16 cellular contexts compared by ENCODE assay signal in the genomic region with DNA sequence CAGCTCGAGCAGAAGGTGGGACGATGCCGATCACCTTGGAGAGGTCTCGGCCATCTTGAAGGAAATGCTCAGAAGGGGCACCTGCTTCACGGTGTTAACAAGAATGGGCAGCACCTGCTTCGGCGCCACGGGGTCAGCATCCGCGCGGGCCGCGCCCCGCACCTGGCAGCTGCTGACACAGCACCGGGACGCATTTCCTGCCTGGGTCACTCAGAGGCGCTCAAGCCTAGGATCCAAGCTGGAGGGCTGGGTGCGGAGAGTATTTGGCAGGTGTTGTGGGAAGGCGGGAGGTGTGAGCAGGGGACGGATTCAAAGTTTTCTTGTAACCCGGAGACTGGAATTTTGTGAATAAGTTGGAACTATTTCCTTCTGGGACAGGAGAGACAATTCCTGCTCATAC. TPM values are rescaled to one million over a fixed set of nuclear protein-coding genes. Genes with fewer than 3 reads are reported as not detected.
DNase-seq lines count a peak whose midpoint lies in the region; ATAC-seq and TF ChIP-seq lines count a peak whose summit lies in the region.
"Had no signal": no experiment of that assay in that cellular context is flagged by ENCODE, and none has a peak within 500 bp of the region (broad histone marks: within the 10 kb centered on the region; RNA-seq: fewer than 3 reads in every experiment).

No MANE protein-coding gene starts in this region.

- H3K4me3 ChIP-seq in parathyroid adenoma (ENCODE audit: low read depth, low read length) (no peak overlapping the region), left lung (no peak overlapping the region), lower leg skin (ENCODE audit: low read depth, poor library complexity, severe bottlenecking) (no peak overlapping the region)
- H3K4me3 ChIP-seq: HAP-1 had no signal

- no peak overlapping the region for H3K27ac ChIP-seq in parathyroid adenoma
- no peak overlapping the region for H3K27ac ChIP-seq in left lung

- H3K27me3 ChIP-seq in parathyroid adenoma (ENCODE audit: control insufficient read depth, insufficient read depth, low read length) (no peaks in the 10 kb centered on the region), left lung (peaks cover 0 to 30% of the 10 kb centered on the region in 2 donors)

- peak; percentile 75 for ATAC-seq in esophagus mucosa
- ATAC-seq in left lung = no peak
- no peak for ATAC-seq in HG03439 (IDR thresholded peaks at IDR 0.05; ENCODE audit: unreplicated experiment)

- no peaks in the 10 kb centered on the region for H3K4me1 ChIP-seq in parathyroid adenoma
- H3K4me1 ChIP-seq in left lung = no peaks in the 10 kb centered on the region
- H3K4me1 ChIP-seq: HAP-1 had no signal

- H2AFZ ChIP-seq in parathyroid adenoma = peak overlapping the region; percentile 64

- no peak for TF ChIP-seq CTCF in parathyroid adenoma (IDR thresholded peaks at IDR 0.05)
- TF ChIP-seq CTCF in left lung (IDR thresholded peaks at IDR 0.05) = no peak
- no peak for TF ChIP-seq CTCF in lower leg skin (IDR thresholded peaks at IDR 0.05)

- WGBS in lower leg skin, 2 donors = 45 to 72% methylated on average over 12 to 21 of the region's 21 CpGs

- no peak overlapping the region for H3K9ac ChIP-seq in parathyroid adenoma

- no peak overlapping the region for H3K4me2 ChIP-seq in parathyroid adenoma (ENCODE audit: low read length)

- no peaks in the 10 kb centered on the region for H3K79me2 ChIP-seq in parathyroid adenoma

- DNase-seq in DMS53 treated with DMSO at 0.1 percent for 48 hours (lab: John Stamatoyannopoulos, UW; ENCODE audit: unreplicated experiment) = peak; percentile 9
- peak; percentile 20 for DNase-seq in NCI-H510A (lab: John Stamatoyannopoulos, UW)
- no peak for DNase-seq in SIG-M5 treated with dmso at 0.1 percent for 504 hours (lab: John Stamatoyannopoulos, UW; ENCODE audit: unreplicated experiment)
- DNase-seq in left lung = no peak
- no peak for DNase-seq in lower leg skin (ENCODE audit: low spot score in 2 of 2)
- DNase-seq: ACHN; CD4-positive, alpha-beta memory T cell; EL; NCI-H1436 treated with DMSO at 0.1 percent for 48 hours; NCI-H345; NCI-H82; Right ventricle myocardium superior had no signal

- no peaks in the 10 kb centered on the region for H3K36me3 ChIP-seq in parathyroid adenoma (ENCODE audit: control insufficient read depth, insufficient read depth, low read length)
- no peaks in the 10 kb centered on the region for H3K36me3 ChIP-seq in left lung
- H3K36me3 ChIP-seq: HAP-1 had no signal

- intact Hi-C loops in left lung (cut with DNase I) (no loop called here), lower leg skin (cut with DNase I; ENCODE audit: low total_unique reads) (loop anchor here (10.0 kb wide), 1 partner anchor 1723 kb away; no protein-coding TSS in a partner anchor)

- no peak for TF ChIP-seq POLR2A in lower leg skin (IDR thresholded peaks at IDR 0.05)

- H3K9me3 ChIP-seq in parathyroid adenoma (ENCODE audit: control insufficient read depth, low read length) (no peaks in the 10 kb centered on the region), left lung (no peaks in the 10 kb centered on the region)
- H3K9me3 ChIP-seq: HAP-1 had no signal

RNA-seq across cellular contexts. Expression of gene AKTIP, which starts 39.3 kb away (rescaled TPM):
- 34.6 TPM for total RNA-seq in esophagus mucosa
- total RNA-seq in left lung = 10 to 100 TPM; 36.9 to 43.5 TPM
- 10 to 100 TPM; 30.9 to 90.9 (median 59.9) TPM for total RNA-seq in lower leg skin

Comparison
In these comparisons a context has a peak if more than half of its experiments do, and no peak if none do; other contexts are left out.
1. DNase-seq: peak in DMS53 treated with DMSO at 0.1 percent for 48 hours (single experiment) and NCI-H510A (single experiment); none in SIG-M5 treated with dmso at 0.1 percent for 504 hours (single experiment), left lung (0 of 2) and lower leg skin (0 of 2).